In genomic region chrX:17736856-17737706, GRCh38 we compare ENCODE assay signal across 8 cellular contexts. TPM values are rescaled to one million over a fixed set of nuclear protein-coding genes. Genes with fewer than 3 reads are reported as not detected.
DNase-seq lines count a peak whose midpoint lies in the region; ATAC-seq and TF ChIP-seq lines count a peak whose summit lies in the region.

Gene SCML1 (plus strand): TSS chrX:17737493. CDS start chrX:17744187, 6,694 bp downstream.

- ATAC-seq in GM18498 (IDR thresholded peaks at IDR 0.05; ENCODE audit: unreplicated experiment) = peak; percentile 81
- ATAC-seq in HG03066 (IDR thresholded peaks at IDR 0.05; ENCODE audit: low read depth, unreplicated experiment) = peak; percentile 74
- no peak for ATAC-seq in GM18520 (IDR thresholded peaks at IDR 0.05; ENCODE audit: unreplicated experiment)

- peak; percentile 81 for DNase-seq in NCI-H226
- DNase-seq in activated CD4-positive, alpha-beta T cell treated with anti-CD3 and anti-CD28 coated beads, Interleukin-2, amount 10 ng/mL, durations not matched to agents 7 days and 5 days = peak; percentile 90
- DNase-seq in coronary artery (ENCODE audit: low spot score) = peak; percentile 98
- DNase-seq in kidney glomerular epithelial cell (lab: John Stamatoyannopoulos, UW) = peak; percentile 80
- DNase-seq in stimulated activated CD4-positive, alpha-beta T cell treated with anti-CD3 and anti-CD28 coated beads, Interleukin-15, amount 100 ng/mL, for 1 hour (ENCODE audit: low read depth in 1 of 2, low spot score in 1 of 2) = peak; percentile 71 to 73

- H3K27ac ChIP-seq in coronary artery = peak within 1 kb of the TSS; percentile 81 to 90

- H3K27ac Mint-ChIP-seq in activated CD4-positive, alpha-beta T cell treated with anti-CD3 and anti-CD28 coated beads, Interleukin-2, amount 10 ng/mL, durations not matched to agents 7 days and 5 days = peak within 1 kb of the TSS; percentile 89

- H3K36me3 Mint-ChIP-seq in activated CD4-positive, alpha-beta T cell treated with anti-CD3 and anti-CD28 coated beads, Interleukin-2, amount 10 ng/mL, durations not matched to agents 7 days and 5 days (ENCODE audit: low read depth) = no peaks in the 10 kb centered on the region

- peaks cover 34% of the 10 kb centered on the region for H3K27me3 Mint-ChIP-seq in activated CD4-positive, alpha-beta T cell treated with anti-CD3 and anti-CD28 coated beads, Interleukin-2, amount 10 ng/mL, durations not matched to agents 7 days and 5 days

- H3K4me3 Mint-ChIP-seq in activated CD4-positive, alpha-beta T cell treated with anti-CD3 and anti-CD28 coated beads, Interleukin-2, amount 10 ng/mL, durations not matched to agents 7 days and 5 days = peak within 1 kb of the TSS; percentile 89

- no peak for TF ChIP-seq CTCF in coronary artery (IDR thresholded peaks at IDR 0.05)

- CTCF ChIA-PET in activated CD4-positive, alpha-beta T cell treated with anti-CD3 and anti-CD28 coated beads, Interleukin-2, amount 10 ng/mL, durations not matched to agents 7 days and 5 days (lab: Charles Lee) = no interaction called here

- H3K4me3 ChIP-seq in coronary artery = peak within 1 kb of the TSS; percentile 71

- peaks cover 25% of the 10 kb centered on the region for H3K4me1 Mint-ChIP-seq in activated CD4-positive, alpha-beta T cell treated with anti-CD3 and anti-CD28 coated beads, Interleukin-2, amount 10 ng/mL, durations not matched to agents 7 days and 5 days

- POLR2A ChIA-PET in activated CD4-positive, alpha-beta T cell treated with anti-CD3 and anti-CD28 coated beads, Interleukin-2, amount 10 ng/mL, durations not matched to agents 7 days and 5 days (lab: Charles Lee) = no interaction called here

- no peaks in the 10 kb centered on the region for H3K9me3 Mint-ChIP-seq in activated CD4-positive, alpha-beta T cell treated with anti-CD3 and anti-CD28 coated beads, Interleukin-2, amount 10 ng/mL, durations not matched to agents 7 days and 5 days

RNA-seq across cellular contexts. Expression of gene SCML1, which starts in this region (rescaled TPM):
- total RNA-seq in activated CD4-positive, alpha-beta T cell treated with anti-CD3 and anti-CD28 coated beads, Interleukin-2, amount 10 ng/mL, durations not matched to agents 7 days and 5 days = 1 to 10 TPM; 5.3 to 6.1 TPM
